8 cellular contexts compared by ENCODE assay signal in the genomic region with DNA sequence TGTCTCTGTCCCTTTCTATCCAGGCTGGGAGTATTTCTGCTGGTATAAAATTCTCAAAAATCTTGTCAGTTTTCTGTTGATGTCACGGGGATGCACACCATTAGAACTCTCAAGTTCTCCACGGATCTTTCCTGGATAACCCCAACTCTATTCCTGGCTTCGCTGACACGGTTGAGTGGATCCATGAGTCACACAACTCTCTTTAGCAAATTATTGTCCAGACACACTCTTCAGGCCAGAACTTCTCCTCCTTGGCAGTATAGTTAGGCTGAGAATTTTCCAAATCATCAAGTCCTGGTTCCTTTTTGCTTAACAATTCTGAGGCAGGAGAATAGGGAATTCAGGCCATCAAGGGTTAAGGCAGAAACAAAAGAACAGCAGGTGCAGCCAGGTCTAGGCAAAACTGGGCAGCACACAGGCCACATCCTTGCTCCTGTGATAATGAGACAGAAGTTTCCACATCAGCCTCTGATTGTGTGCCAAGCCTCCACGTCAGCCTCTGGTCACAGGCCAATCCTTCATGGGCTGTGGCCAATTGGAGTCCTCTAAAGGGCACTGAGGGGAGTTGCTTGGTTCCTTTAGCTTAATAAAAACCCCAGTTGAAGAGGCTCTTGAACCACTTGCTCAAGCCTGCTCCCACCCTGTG. TPM values are rescaled to one million over a fixed set of nuclear protein-coding genes. Genes with fewer than 3 reads are reported as not detected.
DNase-seq lines count a peak whose midpoint lies in the region; ATAC-seq and TF ChIP-seq lines count a peak whose summit lies in the region.

No MANE protein-coding gene starts in this region.

- no peaks in the 10 kb centered on the region for H3K36me3 ChIP-seq in CD8-positive, alpha-beta memory T cell (ENCODE audit: insufficient read depth, low read length)

- peak; percentile 63 for DNase-seq in G401 (ENCODE audit: low spot score)
- peak; percentile 88 for DNase-seq in NCI-H446 treated with DMSO at 0.1 percent for 48 hours (lab: John Stamatoyannopoulos, UW)
- DNase-seq in dorsolateral prefrontal cortex: peak; percentile 32 to 89 (median 72)
- peak; percentile 85 to 96 for DNase-seq in lung microvascular endothelial cell (ENCODE audit: low read depth in 2 of 2)
- no peak for DNase-seq in germinal center (ENCODE audit: low spot score)
- DNase-seq in SW 1271 (lab: John Stamatoyannopoulos, UW): no peak
- DNase-seq in CD8-positive, alpha-beta memory T cell: no peak

- peak overlapping the region in 2 of 8 donors; percentile 18 to 58 for H3K27ac Mint-ChIP-seq in CD8-positive, alpha-beta memory T cell

- peaks cover 0 to 3% (median 2%) of the 10 kb centered on the region in 3 donors for H3K4me1 Mint-ChIP-seq in CD8-positive, alpha-beta memory T cell

- in situ Hi-C loops in G401 (cut with HindIII; ENCODE audit: low sequenced_read_pairs): no loop called here

- CTCF ChIA-PET in CD8-positive, alpha-beta memory T cell (lab: Charles Lee): no interaction called here

- ATAC-seq in GM18519 (IDR thresholded peaks at IDR 0.05; ENCODE audit: low FRiP score, unreplicated experiment): no peak

- no peaks in the 10 kb centered on the region for H3K9me3 Mint-ChIP-seq in CD8-positive, alpha-beta memory T cell

- intact Hi-C loops in dorsolateral prefrontal cortex (cut with DNase I): loop anchor here in 1 of 2 donors (5.0 kb wide), 2 partner anchors 108 to 532 kb away; a partner anchor contains a TSS

- no peak overlapping the region for H3K4me3 Mint-ChIP-seq in CD8-positive, alpha-beta memory T cell

- peak overlapping the region in 42 of 59 donors; percentile 0 to 74 (median 40) for H3K27ac ChIP-seq in dorsolateral prefrontal cortex
- no peak overlapping the region for H3K27ac ChIP-seq in CD8-positive, alpha-beta memory T cell (ENCODE audit: low read depth, low read length)

- H3K36me3 Mint-ChIP-seq in CD8-positive, alpha-beta memory T cell: peaks cover 0 to 5% (median 0%) of the 10 kb centered on the region in 3 donors

- peaks cover 2% of the 10 kb centered on the region for H3K4me1 ChIP-seq in CD8-positive, alpha-beta memory T cell (ENCODE audit: insufficient read depth, low read length)

- no peaks in the 10 kb centered on the region for H3K27me3 ChIP-seq in dorsolateral prefrontal cortex
- no peaks in the 10 kb centered on the region for H3K27me3 ChIP-seq in CD8-positive, alpha-beta memory T cell (ENCODE audit: insufficient read depth, low read length, poor library complexity, severe bottlenecking)

- peak in 2 of 56 donors; percentile 22 to 29 for TF ChIP-seq CTCF in dorsolateral prefrontal cortex (IDR thresholded peaks at IDR 0.05 in 54 of 56, conservative IDR thresholded peaks at IDR 0.05 in 2 of 56; ENCODE audit: low read depth in 1 of 56, partially characterized antibody in 56 of 56)

- H3K4me3 ChIP-seq in dorsolateral prefrontal cortex: no peak overlapping the region
- H3K4me3 ChIP-seq in CD8-positive, alpha-beta memory T cell (ENCODE audit: low read length): no peak overlapping the region

- H3K9me3 ChIP-seq in CD8-positive, alpha-beta memory T cell (ENCODE audit: low read length): no peaks in the 10 kb centered on the region

- no peaks in the 10 kb centered on the region for H3K27me3 Mint-ChIP-seq in CD8-positive, alpha-beta memory T cell

- POLR2A ChIA-PET in CD8-positive, alpha-beta memory T cell (lab: Charles Lee): no interaction called here

RNA-seq across cellular contexts. Expression of a gene that starts 5.7 kb away (rescaled TPM):
- 228 and 246 TPM in 2 replicates for total RNA-seq in G401 (2014; rRNA removed; shearing (Covaris generic))
- 10 to 100 TPM; 44.7 to 96.1 (median 72.4) TPM for total RNA-seq in dorsolateral prefrontal cortex
- total RNA-seq in lung microvascular endothelial cell: 95.5 and 106 TPM in 2 replicates
- 10 to 100 TPM; 68.5 to 71.6 TPM for total RNA-seq in CD8-positive, alpha-beta memory T cell
- polyA plus RNA-seq in CD8-positive, alpha-beta memory T cell: 45.2 TPM

Comparison
In these comparisons a context has a peak if more than half of its experiments do, and no peak if none do; other contexts are left out.
1. DNase-seq: peak in G401 (single experiment), NCI-H446 treated with DMSO at 0.1 percent for 48 hours (single experiment), dorsolateral prefrontal cortex (10 of 10) and lung microvascular endothelial cell (2 of 2); none in germinal center (single experiment), SW 1271 (0 of 2) and CD8-positive, alpha-beta memory T cell (0 of 5).